ENCODE assay signal across 19 cellular contexts in genomic region chr10:119149723-119150122, GRCh38. TPM values are rescaled to one million over a fixed set of nuclear protein-coding genes. Genes with fewer than 3 reads are reported as not detected.
DNase-seq lines count a peak whose midpoint lies in the region; ATAC-seq and TF ChIP-seq lines count a peak whose summit lies in the region.
"Had no signal": no experiment of that assay in that cellular context is flagged by ENCODE, and none has a peak within 500 bp of the region (broad histone marks: within the 10 kb centered on the region; RNA-seq: fewer than 3 reads in every experiment).

No MANE protein-coding gene starts in this region.

- H3K36me3 ChIP-seq in DND-41 (ENCODE audit: insufficient read depth, low read length), result peaks cover 86% of the 10 kb centered on the region

- H3K4me1 Mint-ChIP-seq in WTC11, result no peaks in the 10 kb centered on the region
- no peaks in the 10 kb centered on the region for H3K4me1 Mint-ChIP-seq in CD14-positive monocyte
- no peaks in the 10 kb centered on the region for H3K4me1 Mint-ChIP-seq in activated CD8-positive, alpha-beta memory T cell treated with anti-CD3 and anti-CD28 coated beads, Interleukin-2, amount 10 ng/mL, durations not matched to agents 7 days and 5 days
- H3K4me1 Mint-ChIP-seq: mesothelial cell of epicardium; stimulated activated effector memory CD8-positive, alpha-beta T cell treated with anti-CD3 and anti-CD28 coated beads, Interleukin-12 subunit alpha, Interleukin-12 subunit beta, amount 100 ng/mL, for 72 hours had no signal

- no peak for DNase-seq in DND-41
- peak; percentile 30 for DNase-seq in HuH-7 (ENCODE audit: low spot score)
- DNase-seq in WTC11 (ENCODE audit: low spot score), result peak; percentile 63
- DNase-seq in left colon, result no peak
- no peak for DNase-seq in omental fat pad (ENCODE audit: low spot score)
- no peak for DNase-seq in RKO (ENCODE audit: low spot score)
- DNase-seq in CD14-positive monocyte (ENCODE audit: low spot score), result no peak
- DNase-seq in activated CD8-positive, alpha-beta memory T cell treated with anti-CD3 and anti-CD28 coated beads, Interleukin-2, amount 10 ng/mL, durations not matched to agents 7 days and 5 days, result no peak
- DNase-seq: activated CD4-positive, CD25-positive, alpha-beta regulatory T cell treated with anti-CD3 and anti-CD28 coated beads, Interleukin-2, amount 50 U/mL, for 72 hours; central memory CD4-positive, alpha-beta T cell; DMS79; GOT3; Kasumi-1; NCI-H187; NCI-H446 treated with DMSO at 0.1 percent for 48 hours; upper lobe of left lung had no signal

- H3K36me3 Mint-ChIP-seq in WTC11, result peaks cover 27% of the 10 kb centered on the region
- peaks cover 62 to 80% of the 10 kb centered on the region in 2 donors for H3K36me3 Mint-ChIP-seq in CD14-positive monocyte
- peaks cover 30% of the 10 kb centered on the region for H3K36me3 Mint-ChIP-seq in activated CD8-positive, alpha-beta memory T cell treated with anti-CD3 and anti-CD28 coated beads, Interleukin-2, amount 10 ng/mL, durations not matched to agents 7 days and 5 days

- H3K9me3 ChIP-seq in DND-41 (ENCODE audit: insufficient read depth, low read length, severe bottlenecking), result no peaks in the 10 kb centered on the region
- H3K9me3 ChIP-seq: BLaER1, upper lobe of left lung had no signal

- H3K9me3 Mint-ChIP-seq in WTC11, result peaks cover 3% of the 10 kb centered on the region
- H3K9me3 Mint-ChIP-seq in CD14-positive monocyte, result peaks cover 0 to 2% (median 0%) of the 10 kb centered on the region in 7 donors
- H3K9me3 Mint-ChIP-seq in activated CD8-positive, alpha-beta memory T cell treated with anti-CD3 and anti-CD28 coated beads, Interleukin-2, amount 10 ng/mL, durations not matched to agents 7 days and 5 days (ENCODE audit: low read depth), result no peaks in the 10 kb centered on the region
- H3K9me3 Mint-ChIP-seq: stimulated activated effector memory CD8-positive, alpha-beta T cell treated with anti-CD3 and anti-CD28 coated beads, Interleukin-12 subunit alpha, Interleukin-12 subunit beta, amount 100 ng/mL, for 72 hours had no signal

- H3K27ac Mint-ChIP-seq in WTC11 (no peak overlapping the region), CD14-positive monocyte (peak overlapping the region in 2 of 7 donors; percentile 2 to 15)
- H3K27ac Mint-ChIP-seq in activated CD8-positive, alpha-beta memory T cell treated with anti-CD3 and anti-CD28 coated beads, Interleukin-2, amount 10 ng/mL, durations not matched to agents 7 days and 5 days, result no peak overlapping the region
- H3K27ac Mint-ChIP-seq: mesothelial cell of epicardium had no signal

- POLR2A ChIA-PET in WTC11 (lab: Charles Lee), result interaction anchor here (0.6 kb wide), 1 partner anchor 87 kb away, joined by 3 read pairs; no protein-coding TSS in a partner anchor

- H2AFZ ChIP-seq in DND-41 (ENCODE audit: low read depth, low read length), result no peak overlapping the region

- H3K4me2 ChIP-seq in DND-41 (ENCODE audit: insufficient read depth, low read length), result no peak overlapping the region
- H3K4me2 ChIP-seq: BLaER1 had no signal

- no peak overlapping the region for H3K4me3 ChIP-seq in DND-41 (ENCODE audit: low read depth in 1 of 2, low read length in 2 of 2)
- H3K4me3 ChIP-seq: BLaER1, upper lobe of left lung had no signal

- no peaks in the 10 kb centered on the region for H3K79me2 ChIP-seq in DND-41 (ENCODE audit: insufficient read depth, low read length)

- TF ChIP-seq CTCF in DND-41 (IDR thresholded peaks at IDR 0.05; ENCODE audit: borderline replicate concordance, extremely low read depth, low read length, poor library complexity, severe bottlenecking) (peak; percentile 56), WTC11 (IDR thresholded peaks at IDR 0.05) (no peak), omental fat pad (IDR thresholded peaks at IDR 0.05) (no peak), CD14-positive monocyte (IDR thresholded peaks at IDR 0.05) (no peak)

- no peaks in the 10 kb centered on the region for H3K4me1 ChIP-seq in DND-41 (ENCODE audit: insufficient read depth, low read length)
- H3K4me1 ChIP-seq: upper lobe of left lung had no signal

- no peaks in the 10 kb centered on the region for H4K20me1 ChIP-seq in DND-41 (ENCODE audit: insufficient read depth, low read length)

- H3K27me3 Mint-ChIP-seq in WTC11 (ENCODE audit: low read depth) (no peaks in the 10 kb centered on the region), CD14-positive monocyte (ENCODE audit: low read depth in 3 of 3) (no peaks in the 10 kb centered on the region)
- H3K27me3 Mint-ChIP-seq in activated CD8-positive, alpha-beta memory T cell treated with anti-CD3 and anti-CD28 coated beads, Interleukin-2, amount 10 ng/mL, durations not matched to agents 7 days and 5 days, result no peaks in the 10 kb centered on the region

- intact Hi-C loops in left colon (cut with DNase I, micrococcal nuclease) (no loop called here), CD14-positive monocyte (cut with micrococcal nuclease) (no loop called here)

- CTCF ChIA-PET in WTC11 (lab: Charles Lee), result interaction anchor here (0.6 to 0.7 kb wide), 3 partner anchors 10 to 369 kb away, joined by 3 read pairs; no protein-coding TSS in a partner anchor
- CTCF ChIA-PET in activated CD8-positive, alpha-beta memory T cell treated with anti-CD3 and anti-CD28 coated beads, Interleukin-2, amount 10 ng/mL, durations not matched to agents 7 days and 5 days (lab: Charles Lee), result interaction anchor here (1.2 kb wide), 1 partner anchor 12 kb away, joined by 5 read pairs; no protein-coding TSS in a partner anchor

- H3K9ac ChIP-seq in DND-41 (ENCODE audit: low read depth, low read length), result no peak overlapping the region
- H3K9ac ChIP-seq: BLaER1 had no signal

- no peaks in the 10 kb centered on the region for H3K27me3 ChIP-seq in DND-41 (ENCODE audit: insufficient read depth, low read length, poor library complexity)
- H3K27me3 ChIP-seq: BLaER1, upper lobe of left lung had no signal

- H3K4me3 Mint-ChIP-seq in WTC11, result no peak overlapping the region
- no peak overlapping the region for H3K4me3 Mint-ChIP-seq in CD14-positive monocyte
- no peak overlapping the region for H3K4me3 Mint-ChIP-seq in activated CD8-positive, alpha-beta memory T cell treated with anti-CD3 and anti-CD28 coated beads, Interleukin-2, amount 10 ng/mL, durations not matched to agents 7 days and 5 days
- H3K4me3 Mint-ChIP-seq: mesothelial cell of epicardium; stimulated activated effector memory CD8-positive, alpha-beta T cell treated with anti-CD3 and anti-CD28 coated beads, Interleukin-12 subunit alpha, Interleukin-12 subunit beta, amount 100 ng/mL, for 72 hours had no signal

- ATAC-seq in DND-41 (ENCODE audit: insufficient read depth, low read depth), result peak; percentile 64; the same call in 2 of the 3 replicates
- ATAC-seq in WTC11, result peak; percentile 97
- peak; percentile 24 for ATAC-seq in left colon
- no peak for ATAC-seq in omental fat pad (ENCODE audit: low FRiP score)
- no peak for ATAC-seq in activated CD8-positive, alpha-beta memory T cell treated with anti-CD3 and anti-CD28 coated beads, Interleukin-2, amount 10 ng/mL, durations not matched to agents 7 days and 5 days
- ATAC-seq: stimulated activated effector memory CD8-positive, alpha-beta T cell treated with anti-CD3 and anti-CD28 coated beads, Interleukin-12 subunit alpha, Interleukin-12 subunit beta, amount 100 ng/mL, for 72 hours had no signal

- no peak overlapping the region for H3K27ac ChIP-seq in DND-41 (ENCODE audit: low read length)
- H3K27ac ChIP-seq: BLaER1, upper lobe of left lung had no signal

TF ChIP-seq in WTC11, 78 proteins besides CTCF, POLR2A, EP300 and RAD21:
- no peak for TF ChIP-seq SMAD3 (CRISPR knock-in tag; IDR thresholded peaks at IDR 0.05; ENCODE audit: borderline replicate concordance)

RNA-seq across cellular contexts. Expression of gene SFXN4, which starts 15.8 kb away (rescaled TPM):
- total RNA-seq in WTC11 (2021), result 23.8 to 25.9 TPM (median 24.0 TPM) in 3 replicates
- total RNA-seq in left colon, result 10 to 100 TPM; 30.8 to 37.0 TPM
- 10 to 100 TPM; 17.1 to 30.1 (median 24.2) TPM for total RNA-seq in omental fat pad
- 10 to 100 TPM; 18.3 to 20.4 TPM for polyA plus RNA-seq in CD14-positive monocyte
- 10 to 100 TPM; 29.9 to 33.4 TPM for total RNA-seq in activated CD8-positive, alpha-beta memory T cell treated with anti-CD3 and anti-CD28 coated beads, Interleukin-2, amount 10 ng/mL, durations not matched to agents 7 days and 5 days

RNA-seq across cellular contexts. Expression of gene PRDX3, which starts 28.9 kb away (rescaled TPM):
- total RNA-seq in WTC11 (2021) (167 to 175 TPM (median 173 TPM) in 3 replicates), left colon (100 to 1,000 TPM; 102 to 111 TPM), omental fat pad (100 to 1,000 TPM; 125 to 201 (median 156) TPM)
- polyA plus RNA-seq in CD14-positive monocyte, result 100 to 1,000 TPM; 410 to 459 TPM
- total RNA-seq in activated CD8-positive, alpha-beta memory T cell treated with anti-CD3 and anti-CD28 coated beads, Interleukin-2, amount 10 ng/mL, durations not matched to agents 7 days and 5 days, result 100 to 1,000 TPM; 124 to 166 TPM

RNA-seq across cellular contexts. Expression of gene DENND10, which starts 45.8 kb away (rescaled TPM):
- total RNA-seq in WTC11 (2021) (58.7 to 60.6 TPM (median 59.0 TPM) in 3 replicates), left colon (10 to 100 TPM; 39.1 to 53.1 TPM), omental fat pad (10 to 100 TPM; 37.9 to 68.4 (median 49.7) TPM)
- polyA plus RNA-seq in CD14-positive monocyte, result 100 to 1,000 TPM; 141 to 188 TPM
- total RNA-seq in activated CD8-positive, alpha-beta memory T cell treated with anti-CD3 and anti-CD28 coated beads, Interleukin-2, amount 10 ng/mL, durations not matched to agents 7 days and 5 days, result 10 to 100 TPM; 41.2 to 47.4 TPM

RNA-seq across cellular contexts. Expression of gene GRK5, which starts 57.6 kb away (rescaled TPM):
- total RNA-seq in WTC11 (2021) (1.9 to 2.3 TPM (median 2.2 TPM) in 3 replicates), left colon (10 to 100 TPM in 1 of 2 donors, 1 to 10 TPM in 1; 7.8 to 12.4 TPM), omental fat pad (10 to 100 TPM; 15.9 to 53.8 (median 18.4) TPM)
- polyA plus RNA-seq in CD14-positive monocyte, result 1 to 10 TPM; 1.2 to 2.8 TPM
- 10 to 100 TPM; 23.2 to 29.5 TPM for total RNA-seq in activated CD8-positive, alpha-beta memory T cell treated with anti-CD3 and anti-CD28 coated beads, Interleukin-2, amount 10 ng/mL, durations not matched to agents 7 days and 5 days

Comparison
In these comparisons a context has a peak if more than half of its experiments do, and no peak if none do; other contexts are left out.
1. ATAC-seq: peak in DND-41 (single experiment), WTC11 (single experiment) and left colon (single experiment); none in omental fat pad (single experiment) and activated CD8-positive, alpha-beta memory T cell treated with anti-CD3 and anti-CD28 coated beads, Interleukin-2, amount 10 ng/mL, durations not matched to agents 7 days and 5 days (single experiment).
2. DNase-seq: peak in HuH-7 (single experiment) and WTC11 (single experiment); none in DND-41 (single experiment), left colon (0 of 2), omental fat pad (single experiment), RKO (single experiment), CD14-positive monocyte (single experiment) and activated CD8-positive, alpha-beta memory T cell treated with anti-CD3 and anti-CD28 coated beads, Interleukin-2, amount 10 ng/mL, durations not matched to agents 7 days and 5 days (single experiment).